Comparison of ENCODE assay signal across 19 cellular contexts in the genomic region with DNA sequence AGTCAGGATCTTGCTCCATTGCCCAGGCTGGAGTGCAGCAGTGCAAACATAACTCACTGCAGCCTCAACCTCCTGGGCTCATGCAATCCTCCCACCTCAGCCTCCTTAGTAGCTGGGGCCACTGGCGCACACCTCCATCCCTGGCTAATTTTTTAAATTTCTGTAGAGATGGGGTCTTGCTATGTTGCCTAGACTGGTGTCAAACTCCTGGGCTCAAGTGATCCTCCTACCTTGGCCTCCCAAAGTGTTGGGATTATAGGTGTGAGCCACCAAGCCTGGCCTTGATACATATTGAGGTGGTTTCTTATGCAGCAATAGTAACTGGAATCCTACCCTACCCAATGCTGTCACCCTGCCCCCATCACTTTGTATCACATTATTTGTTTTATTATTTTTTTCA. TPM values are rescaled to one million over a fixed set of nuclear protein-coding genes. Genes with fewer than 3 reads are reported as not detected.
"Had no signal": no experiment of that assay in that cellular context is flagged by ENCODE, and none has a peak within 500 bp of the region (broad histone marks: within the 10 kb centered on the region; RNA-seq: fewer than 3 reads in every experiment).

No MANE protein-coding gene starts in this region.

- H3K4me3 ChIP-seq: MG63, SJSA1, SK-N-MC had no signal

- H3K27me3 ChIP-seq: MG63, SJSA1 had no signal

- H3K36me3 ChIP-seq: MG63, SJSA1 had no signal

- H3K27ac ChIP-seq: SJSA1, SK-N-MC had no signal

- DNase-seq: Karpas-422, KG1, MG63, NCI-H1092, NCI-H1105 treated with DMSO at 0.1 percent for 48 hours, NCI-H1417 treated with DMSO at 0.1 percent for 48 hours, NCI-H187, NCI-H2081 treated with DMSO at 0.1 percent for 48 hours, NCI-H2171, NCI-H226, NCI-H510A, NCI-H524 treated with DMSO at 0.1 percent for 48 hours, NCI-H774, Right ventricle myocardium superior, RPMI8226, SIG-M5 had no signal

- FAIRE-seq: RCC 7860 had no signal

- H3K9me3 ChIP-seq: MG63, SJSA1 had no signal

RNA-seq across cellular contexts. Expression of a gene that starts 32.4 kb away (rescaled TPM):
- total RNA-seq: SJSA1 had no signal
